Comparison of ENCODE assay signal across 8 cellular contexts in genomic region chr19:16441661-16442071, GRCh38. TPM values are rescaled to one million over a fixed set of nuclear protein-coding genes. Genes with fewer than 3 reads are reported as not detected.
DNase-seq lines count a peak whose midpoint lies in the region; ATAC-seq and TF ChIP-seq lines count a peak whose summit lies in the region.

No MANE protein-coding gene starts in this region.

- H3K4me1 ChIP-seq in OCI-LY3 (ENCODE audit: low read length) (peaks cover 58% of the 10 kb centered on the region), esophagus muscularis mucosa (peaks cover 53 to 78% (median 69%) of the 10 kb centered on the region in 4 donors)

- intact Hi-C loops in esophagus muscularis mucosa (cut with DNase I): no loop called here

- no peak overlapping the region for H2AFZ ChIP-seq in OCI-LY3 (ENCODE audit: low read depth, low read length)

- H3K9ac ChIP-seq in OCI-LY3 (ENCODE audit: low read length): no peak overlapping the region

- peaks cover 40% of the 10 kb centered on the region for H3K79me2 ChIP-seq in OCI-LY3 (ENCODE audit: low read length)

- H3K9me3 ChIP-seq in OCI-LY3 (ENCODE audit: insufficient read depth, low read length) (no peaks in the 10 kb centered on the region), esophagus muscularis mucosa (no peaks in the 10 kb centered on the region)

- H3K4me3 ChIP-seq in OCI-LY3 (ENCODE audit: low read length): no peak overlapping the region
- no peak overlapping the region for H3K4me3 ChIP-seq in esophagus muscularis mucosa

- no peaks in the 10 kb centered on the region for H3K27me3 ChIP-seq in OCI-LY3 (ENCODE audit: low read depth, low read length)
- H3K27me3 ChIP-seq in esophagus muscularis mucosa: no peaks in the 10 kb centered on the region

- peak; percentile 50 for DNase-seq in activated CD4-positive, alpha-beta T cell treated with anti-CD3 and anti-CD28 coated beads for 48 hours
- no peak for DNase-seq in activated CD4-positive, alpha-beta T cell treated with anti-CD3 and anti-CD28 coated beads, Interleukin-2, amount 50 U/mL, for 4 hours
- DNase-seq in esophagus muscularis mucosa (ENCODE audit: extremely low spot score): no peak
- peak; percentile 26 to 30 for DNase-seq in stimulated activated CD4-positive, alpha-beta T cell treated with anti-CD3 and anti-CD28 coated beads, Interleukin-2, amount 100 ng/mL, for 48 hours

- 86% methylated on average over 10 of the region's 12 CpGs for WGBS in esophagus muscularis mucosa

- H3K4me2 ChIP-seq in OCI-LY3 (ENCODE audit: low read length): no peak overlapping the region

- peak; percentile 60 for TF ChIP-seq CTCF in OCI-LY3 (IDR thresholded peaks at IDR 0.05; ENCODE audit: low read depth, low read length)
- TF ChIP-seq CTCF in esophagus muscularis mucosa (IDR thresholded peaks at IDR 0.05): peak in 2 of 3 experiments; percentile 21 to 36

- H4K20me1 ChIP-seq in OCI-LY3 (ENCODE audit: insufficient read depth, low read length): no peaks in the 10 kb centered on the region

- no peak overlapping the region for H3K27ac ChIP-seq in OCI-LY3 (ENCODE audit: low read length)
- H3K27ac ChIP-seq in esophagus muscularis mucosa (replicated peaks in 1 of 4): peak overlapping the region in 1 of 4 donors; percentile 65

- H3K36me3 ChIP-seq in OCI-LY3 (replicated peaks; ENCODE audit: low read depth, low read length): peaks cover 52% of the 10 kb centered on the region
- H3K36me3 ChIP-seq in esophagus muscularis mucosa: peaks cover 7 to 49% (median 28%) of the 10 kb centered on the region in 4 donors

- TF ChIP-seq POLR2A in esophagus muscularis mucosa (IDR thresholded peaks at IDR 0.05; ENCODE audit: low read depth): no peak

- no peak for TF ChIP-seq EP300 in esophagus muscularis mucosa (IDR thresholded peaks at IDR 0.05)

- ATAC-seq in HG02642 (IDR thresholded peaks at IDR 0.05; ENCODE audit: poor library complexity, unreplicated experiment): no peak
- no peak for ATAC-seq in GM18511 (IDR thresholded peaks at IDR 0.05; ENCODE audit: unreplicated experiment)
- no peak for ATAC-seq in HG03565 (IDR thresholded peaks at IDR 0.05; ENCODE audit: unreplicated experiment)

RNA-seq across cellular contexts. Expression of gene EPS15L1, which starts 30.1 kb away (rescaled TPM):
- total RNA-seq in esophagus muscularis mucosa: 10 to 100 TPM; 14.2 to 30.8 (median 18.0) TPM

RNA-seq across cellular contexts. Expression of gene CALR3, which starts 54.3 kb away (rescaled TPM):
- not detected for total RNA-seq in esophagus muscularis mucosa

RNA-seq across cellular contexts. Expression of gene C19orf44, which starts 54.5 kb away (rescaled TPM):
- total RNA-seq in esophagus muscularis mucosa: 10 to 100 TPM in 1 of 4 donors, 1 to 10 TPM in 3; 7.0 to 10.4 (median 8.5) TPM

Comparison
In these comparisons a context has a peak if more than half of its experiments do, and no peak if none do; other contexts are left out.
1. DNase-seq: peak in activated CD4-positive, alpha-beta T cell treated with anti-CD3 and anti-CD28 coated beads for 48 hours (single experiment) and stimulated activated CD4-positive, alpha-beta T cell treated with anti-CD3 and anti-CD28 coated beads, Interleukin-2, amount 100 ng/mL, for 48 hours (2 of 2); none in activated CD4-positive, alpha-beta T cell treated with anti-CD3 and anti-CD28 coated beads, Interleukin-2, amount 50 U/mL, for 4 hours (0 of 2) and esophagus muscularis mucosa (single experiment).